ENCODE assay signal across 21 cellular contexts in the genomic region with DNA sequence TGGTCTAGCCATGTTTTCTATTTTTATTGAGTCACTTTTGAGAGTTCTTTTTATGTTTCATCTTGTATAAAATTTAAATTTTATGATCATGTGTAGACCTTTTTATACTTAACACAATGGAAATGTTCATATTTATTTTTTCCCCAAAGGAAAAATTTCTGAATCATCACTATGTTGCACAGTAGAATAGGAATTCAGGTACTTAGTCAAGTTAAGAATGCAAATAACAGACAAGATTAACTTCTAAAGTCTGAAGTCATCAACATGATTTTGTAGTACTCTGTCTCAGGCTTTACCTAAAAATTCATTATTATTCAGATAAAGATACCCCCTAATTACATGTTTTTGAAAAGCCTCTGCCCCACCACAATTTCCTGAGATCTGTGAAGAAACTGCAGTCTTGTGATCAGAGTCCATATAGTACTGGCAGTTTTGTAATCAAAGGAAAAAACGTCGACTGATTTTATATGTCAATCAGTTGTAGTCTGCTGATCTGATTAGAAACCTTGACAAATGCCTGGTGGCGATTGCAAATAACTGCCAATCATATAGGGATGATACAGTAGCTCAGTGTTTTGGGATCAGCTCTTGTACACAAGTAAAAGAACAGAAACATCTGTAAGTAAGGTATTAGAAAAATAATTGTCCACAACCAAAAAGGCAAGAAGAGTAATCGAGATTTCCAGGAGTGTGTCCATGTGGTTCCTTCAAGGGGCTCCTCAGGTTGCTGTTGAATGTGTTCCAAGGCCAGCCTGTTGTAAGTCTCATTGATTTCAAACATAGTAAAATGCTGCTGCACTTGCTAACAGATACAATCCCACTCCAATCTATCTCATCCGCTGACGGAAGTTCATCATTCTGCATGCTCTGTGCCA.
DNase-seq lines count a peak whose midpoint lies in the region; ATAC-seq, FAIRE-seq and TF ChIP-seq lines count a peak whose summit lies in the region.
"Had no signal": no experiment of that assay in that cellular context is flagged by ENCODE, and none has a peak within 500 bp of the region (broad histone marks: within the 10 kb centered on the region; RNA-seq: fewer than 3 reads in every experiment).

No MANE protein-coding gene starts in this region.

- no peaks in the 10 kb centered on the region for H3K79me2 ChIP-seq in PC-9 (ENCODE audit: low read depth)
- no peaks in the 10 kb centered on the region for H3K79me2 ChIP-seq in H1 (ENCODE audit: control insufficient read depth in 1 of 2, insufficient read depth in 2 of 2, low read length in 2 of 2)

- no peak for TF ChIP-seq EP300 in A549 (IDR thresholded peaks at IDR 0.05)
- no peak for TF ChIP-seq EP300 in H1 (IDR thresholded peaks at IDR 0.05; ENCODE audit: borderline replicate concordance in 1 of 2, low read depth in 2 of 2, low read length in 2 of 2)

- H4K5ac ChIP-seq in H1 (ENCODE audit: insufficient read length, low read depth, low read length): no peak overlapping the region

- no peak overlapping the region for H2BK120ac ChIP-seq in H1 (replicated peaks; ENCODE audit: low read depth, low read length)

- H3K27me3 Mint-ChIP-seq in activated T-cell treated with anti-CD3 and anti-CD28 coated beads, Interleukin-2, amount 50 U/mL, for 24 hours: peaks cover 23% of the 10 kb centered on the region

- H3K14ac ChIP-seq in H1 (ENCODE audit: insufficient read length): no peak overlapping the region

- BruUV-seq in PC-9 (replicated peaks; lab: Mats Ljungman, UMichigan): no TSS peak

- ATAC-seq in A549 (peak in 1 of 2 experiments; percentile 34; a peak in 1 of 6 replicates), HG03045 (IDR thresholded peaks at IDR 0.05; ENCODE audit: unreplicated experiment) (no peak)

- H3K4me1 ChIP-seq in A549: peaks cover 49% of the 10 kb centered on the region
- H3K4me1 ChIP-seq in PC-9 (replicated peaks; ENCODE audit: insufficient read depth): no peaks in the 10 kb centered on the region
- H3K4me1 ChIP-seq in H1 (replicated peaks in 1 of 4; ENCODE audit: control insufficient read depth in 3 of 4, insufficient read depth in 4 of 4, low read length in 3 of 4): peaks cover 0 to 2% (median under 1%) of the 10 kb centered on the region in 4 experiments; a peak in 3 of 7 replicates
- peaks cover 0 to 3% of the 10 kb centered on the region in 2 donors for H3K4me1 ChIP-seq in kidney (ENCODE audit: control insufficient read depth in 1 of 2, insufficient read depth in 1 of 2, low read depth in 1 of 2, low read length in 2 of 2)

- no peaks in the 10 kb centered on the region for H3K9me3 Mint-ChIP-seq in activated T-cell treated with anti-CD3 and anti-CD28 coated beads, Interleukin-2, amount 50 U/mL, for 24 hours
- H3K9me3 Mint-ChIP-seq: CD4-positive, CD25-positive, alpha-beta regulatory T cell had no signal

- H3K4me1 Mint-ChIP-seq in activated T-cell treated with anti-CD3 and anti-CD28 coated beads, Interleukin-2, amount 50 U/mL, for 24 hours (ENCODE audit: low read depth): no peaks in the 10 kb centered on the region
- H3K4me1 Mint-ChIP-seq: CD4-positive, CD25-positive, alpha-beta regulatory T cell had no signal

- H3K9me2 ChIP-seq in PC-9 (ENCODE audit: insufficient read depth): no peaks in the 10 kb centered on the region

- no peak overlapping the region for H4K91ac ChIP-seq in H1 (replicated peaks; ENCODE audit: insufficient read length, low read length)

- TF ChIP-seq POLR2A in A549 (IDR thresholded peaks at IDR 0.05; ENCODE audit: low read length) (no peak), H1 (IDR thresholded peaks at IDR 0.05; ENCODE audit: control extremely low read depth in 1 of 2, low read depth in 2 of 2, low read length in 2 of 2) (no peak)

- DNase-seq in A549 (ENCODE audit: low read depth in 1 of 2, low spot score in 1 of 2) (no peak), PC-9 (no peak), H1 (ENCODE audit: low read depth in 1 of 2, low spot score in 2 of 2) (no peak), kidney (no peak), NOMO-1 treated with DMSO at 0.1 percent for 48 hours (lab: John Stamatoyannopoulos, UW; ENCODE audit: unreplicated experiment) (no peak), coronary artery (ENCODE audit: low spot score) (no peak)
- DNase-seq in activated T-cell treated with anti-CD3 and anti-CD28 coated beads, Interleukin-2, amount 50 U/mL, for 24 hours: no peak
- DNase-seq: BE2C; CD4-positive, CD25-positive, alpha-beta regulatory T cell; COR-L47; Kasumi-1; MG63; NCI-H1092; NCI-H146; NCI-H2081; NCI-H2171 treated with DMSO at 0.1 percent for 48 hours; NCI-H446; NCI-H69; SHP77 treated with DMSO at 0.1 percent for 48 hours had no signal

- CTCF ChIA-PET in A549 (lab: Yijun Ruan, JAX): interaction anchor here (1.1 kb wide), 1 partner anchor 12 kb away, joined by 3 read pairs; no protein-coding TSS in a partner anchor
- CTCF ChIA-PET in PC-9 (lab: Charles Lee): no interaction called here
- CTCF ChIA-PET in H1 (lab: Charles Lee; ENCODE audit: partially characterized antibody): no interaction called here

- H3K79me1 ChIP-seq in H1 (ENCODE audit: low read depth, low read length): peaks cover 2% of the 10 kb centered on the region; the same call in 1 of the 2 replicates

- H3K9ac ChIP-seq in H1 (replicated peaks in 1 of 4; ENCODE audit: extremely low read depth in 1 of 4, low read depth in 3 of 4, low read length in 3 of 4): no peak overlapping the region
- no peak overlapping the region for H3K9ac ChIP-seq in kidney (ENCODE audit: low read length in 2 of 2)

- peak overlapping the region; percentile 49; the same call in 1 of the 2 replicates for H2AFZ ChIP-seq in PC-9
- H2AFZ ChIP-seq in H1 (ENCODE audit: low read length): no peak overlapping the region

- H3K36me3 Mint-ChIP-seq in activated T-cell treated with anti-CD3 and anti-CD28 coated beads, Interleukin-2, amount 50 U/mL, for 24 hours (ENCODE audit: low read depth): no peaks in the 10 kb centered on the region
- H3K36me3 Mint-ChIP-seq: CD4-positive, CD25-positive, alpha-beta regulatory T cell had no signal

- H3K4me3 ChIP-seq in A549 (no peak overlapping the region), PC-9 (no peak overlapping the region), H1 (ENCODE audit: extremely low read depth in 1 of 4, insufficient read depth in 2 of 4, low read depth in 3 of 4, low read length in 4 of 4) (no peak overlapping the region), kidney (ENCODE audit: low read length in 2 of 2) (no peak overlapping the region), coronary artery (no peak overlapping the region)
- H3K4me3 ChIP-seq: MG63 had no signal

- intact Hi-C loops in PC-9 (cut with micrococcal nuclease; ENCODE audit: unreplicated experiment): no loop called here
- intact Hi-C loops in kidney (cut with DNase I): no loop called here

- FAIRE-seq in A549 (lab: Jason Lieb, UNC) (no peak), H1 (lab: Jason Lieb, UNC) (peak; percentile 7), kidney (lab: Jason Lieb, UNC) (peak; percentile 25)

- H3K23ac ChIP-seq in H1 (ENCODE audit: insufficient read length): no peak overlapping the region

- H4K20me1 ChIP-seq in PC-9 (ENCODE audit: insufficient read depth): no peaks in the 10 kb centered on the region
- no peaks in the 10 kb centered on the region for H4K20me1 ChIP-seq in H1 (replicated peaks in 1 of 2; ENCODE audit: control insufficient read depth in 1 of 2, insufficient read depth in 2 of 2, low read length in 2 of 2)

- 82% methylated on average over 6 of the region's 6 CpGs for WGBS in A549 (ENCODE audit: missing lambda C conversion rate)
- 92% methylated on average over 6 of the region's 6 CpGs; no CpG with 5 or more reads in 1 of the 2 experiments for WGBS in H1 (ENCODE audit: extremely low coverage in 1 of 2, insufficient coverage in 1 of 2, insufficient read length in 1 of 2, insufficient replicate concordance in 2 of 2, low coverage in 1 of 2, low lambda C conversion rate in 2 of 2, missing lambda C conversion rate in 1 of 2), 2 experiments

- H3K4me2 ChIP-seq in A549: peak overlapping the region; percentile 47
- H3K4me2 ChIP-seq in PC-9: no peak overlapping the region
- no peak overlapping the region for H3K4me2 ChIP-seq in H1 (ENCODE audit: insufficient read depth in 1 of 2, low read depth in 2 of 2, low read length in 2 of 2)

- no peak overlapping the region for H2AK5ac ChIP-seq in H1 (ENCODE audit: low read depth, low read length)

- H2BK15ac ChIP-seq in H1 (ENCODE audit: low read length): no peak overlapping the region

- H3K4ac ChIP-seq in H1 (replicated peaks; ENCODE audit: insufficient read length, low read depth, low read length): no peak overlapping the region

- H3K27ac ChIP-seq in A549 (peak overlapping the region; percentile 63 to 65), PC-9 (no peak overlapping the region), H1 (ENCODE audit: low read depth, low read length) (no peak overlapping the region), kidney (ENCODE audit: low read depth in 2 of 2, low read length in 2 of 2) (no peak overlapping the region), coronary artery (no peak overlapping the region)
- H3K27ac ChIP-seq: 22Rv1 had no signal

- H2BK20ac ChIP-seq in H1 (ENCODE audit: low read length): no peak overlapping the region

- H3K27me3 ChIP-seq in PC-9 (ENCODE audit: insufficient read depth, low read depth) (no peaks in the 10 kb centered on the region), H1 (replicated peaks in 1 of 4; ENCODE audit: control insufficient read depth in 3 of 4, extremely low read depth in 1 of 4, insufficient read depth in 3 of 4, low read length in 3 of 4) (no peaks in the 10 kb centered on the region)
- H3K27me3 ChIP-seq: BE2C, MG63 had no signal

- H3K4me3 Mint-ChIP-seq in activated T-cell treated with anti-CD3 and anti-CD28 coated beads, Interleukin-2, amount 50 U/mL, for 24 hours: no peak overlapping the region
- H3K4me3 Mint-ChIP-seq: CD4-positive, CD25-positive, alpha-beta regulatory T cell had no signal

- no peak overlapping the region for H2BK12ac ChIP-seq in H1 (ENCODE audit: low read depth, low read length)

- no peaks in the 10 kb centered on the region for H3F3A ChIP-seq in PC-9 (ENCODE audit: insufficient read depth, low read depth)

- POLR2A ChIA-PET in A549 (lab: Yijun Ruan, JAX) (no interaction called here), PC-9 (lab: Charles Lee; ENCODE audit: unreplicated experiment) (no interaction called here), H1 (lab: Charles Lee; ENCODE audit: partially characterized antibody) (interaction anchor here (0.7 kb wide), 1 partner anchor 49 kb away, joined by 4 read pairs; no protein-coding TSS in a partner anchor)

- H2BK5ac ChIP-seq in H1 (ENCODE audit: low read depth, low read length): no peak overlapping the region

- H3K18ac ChIP-seq in H1 (ENCODE audit: extremely low read depth, low read length): no peak overlapping the region

- TF ChIP-seq RAD21 in A549 (conservative IDR thresholded peaks at IDR 0.05 in 1 of 2, IDR thresholded peaks at IDR 0.05 in 1 of 2) (no peak), H1 (IDR thresholded peaks at IDR 0.05 in 1 of 2, conservative IDR thresholded peaks at IDR 0.05 in 1 of 2; ENCODE audit: low read depth in 2 of 2, low read length in 2 of 2) (no peak)

- TF ChIP-seq CTCF in A549 (IDR thresholded peaks at IDR 0.05) (no peak), PC-9 (conservative IDR thresholded peaks at IDR 0.05) (no peak), H1 (IDR thresholded peaks at IDR 0.05; ENCODE audit: control extremely low read depth in 1 of 3, insufficient read depth in 1 of 3, low read depth in 1 of 3, low read length in 3 of 3) (no peak), kidney (IDR thresholded peaks at IDR 0.05; ENCODE audit: borderline replicate concordance, extremely low read depth, insufficient read depth) (no peak), coronary artery (IDR thresholded peaks at IDR 0.05) (no peak)

- H4K8ac ChIP-seq in H1 (ENCODE audit: extremely low read depth, insufficient read depth, low read length): no peak overlapping the region

- no peak overlapping the region for H3K27ac Mint-ChIP-seq in activated T-cell treated with anti-CD3 and anti-CD28 coated beads, Interleukin-2, amount 50 U/mL, for 24 hours
- H3K27ac Mint-ChIP-seq: CD4-positive, CD25-positive, alpha-beta regulatory T cell had no signal

- H3K36me3 ChIP-seq in PC-9 (ENCODE audit: low read depth): no peaks in the 10 kb centered on the region
- H3K36me3 ChIP-seq in H1 (ENCODE audit: control insufficient read depth in 2 of 4, insufficient read depth in 4 of 4, low read length in 3 of 4): no peaks in the 10 kb centered on the region
- H3K36me3 ChIP-seq in kidney (ENCODE audit: control insufficient read depth in 1 of 2, insufficient read depth in 2 of 2, low read length in 2 of 2): no peaks in the 10 kb centered on the region
- H3K36me3 ChIP-seq: BE2C, MG63 had no signal

- no peaks in the 10 kb centered on the region for H3K23me2 ChIP-seq in H1 (ENCODE audit: low read depth, low read length)

- H3K9me3 ChIP-seq in A549 (no peaks in the 10 kb centered on the region), PC-9 (ENCODE audit: insufficient read depth, low read depth) (0 out of 2 replicates have a peak, but pooled peaks cover 7% of the 10 kb centered on the region), H1 (ENCODE audit: insufficient read depth in 2 of 2, low read depth in 1 of 2, low read length in 1 of 2) (no peaks in the 10 kb centered on the region), kidney (ENCODE audit: control insufficient read depth in 1 of 2, low read length in 2 of 2) (no peaks in the 10 kb centered on the region)
- H3K9me3 ChIP-seq: BE2C, MG63 had no signal

- no peak overlapping the region for H3K56ac ChIP-seq in H1 (replicated peaks; ENCODE audit: insufficient read length, low read depth, low read length)

Comparison
In these comparisons a context has a peak if more than half of its experiments do, and no peak if none do; other contexts are left out.
1. H3K27ac ChIP-seq: peak in A549 (2 of 2); none in PC-9 (single experiment), H1 (single experiment), kidney (0 of 2) and coronary artery (0 of 2).